In genomic region chr10:131979821-131980270, GRCh38 we compare ENCODE assay signal across 8 cellular contexts. TPM values are rescaled to one million over a fixed set of nuclear protein-coding genes. Genes with fewer than 3 reads are reported as not detected.
DNase-seq lines count a peak whose midpoint lies in the region; FAIRE-seq and TF ChIP-seq lines count a peak whose summit lies in the region.

No MANE protein-coding gene starts in this region.

- H3K23ac ChIP-seq in H1 (ENCODE audit: insufficient read length): no peak overlapping the region

- peak overlapping the region; percentile 42; the same call in 1 of the 2 replicates for H2BK12ac ChIP-seq in H1 (ENCODE audit: low read depth, low read length)

- no peak overlapping the region for H2AK5ac ChIP-seq in H1 (ENCODE audit: low read depth, low read length)

- H2BK20ac ChIP-seq in H1 (ENCODE audit: low read length): no peak overlapping the region

- FAIRE-seq in H1 (lab: Jason Lieb, UNC): no peak

- H3K23me2 ChIP-seq in H1 (ENCODE audit: low read depth, low read length): peaks cover 12% of the 10 kb centered on the region

- H3K27ac ChIP-seq in H1 (ENCODE audit: low read depth, low read length): no peak overlapping the region

- TF ChIP-seq CTCF in H1 (IDR thresholded peaks at IDR 0.05; ENCODE audit: control extremely low read depth in 1 of 3, insufficient read depth in 1 of 3, low read depth in 1 of 3, low read length in 3 of 3): no peak

- H4K20me1 ChIP-seq in H1 (replicated peaks in 1 of 2; ENCODE audit: control insufficient read depth in 1 of 2, insufficient read depth in 2 of 2, low read length in 2 of 2): peaks cover 18 to 22% of the 10 kb centered on the region in 2 experiments

- H3K9me3 ChIP-seq in MG63 (no peaks in the 10 kb centered on the region), H1 (ENCODE audit: insufficient read depth in 2 of 2, low read depth in 1 of 2, low read length in 1 of 2) (peaks cover 0 to 2% of the 10 kb centered on the region in 2 experiments; a peak in 1 of 4 replicates)

- POLR2A ChIA-PET in H1 (lab: Charles Lee; ENCODE audit: partially characterized antibody): interaction anchor here (0.8 to 1.1 kb wide), 3 partner anchors 34 to 72 kb away, joined by 3 read pairs; no protein-coding TSS in a partner anchor

- no peak overlapping the region for H3K14ac ChIP-seq in H1 (ENCODE audit: insufficient read length)

- no peak for TF ChIP-seq POLR2A in H1 (IDR thresholded peaks at IDR 0.05; ENCODE audit: control extremely low read depth in 1 of 2, low read depth in 2 of 2, low read length in 2 of 2)

- 62% methylated on average over 29 of the region's 30 CpGs; no CpG with 5 or more reads in 1 of the 2 experiments for WGBS in H1 (ENCODE audit: extremely low coverage in 1 of 2, insufficient coverage in 1 of 2, insufficient read length in 1 of 2, insufficient replicate concordance in 2 of 2, low coverage in 1 of 2, low lambda C conversion rate in 2 of 2, missing lambda C conversion rate in 1 of 2), 2 experiments

- no peak overlapping the region for H3K9ac ChIP-seq in H1 (replicated peaks in 1 of 4; ENCODE audit: extremely low read depth in 1 of 4, low read depth in 3 of 4, low read length in 3 of 4)

- H3K4me2 ChIP-seq in H1 (ENCODE audit: insufficient read depth in 1 of 2, low read depth in 2 of 2, low read length in 2 of 2): peak overlapping the region; percentile 51 to 82

- no peaks in the 10 kb centered on the region for H3K27me3 ChIP-seq in MG63
- H3K27me3 ChIP-seq in H1 (replicated peaks in 1 of 4; ENCODE audit: control insufficient read depth in 3 of 4, extremely low read depth in 1 of 4, insufficient read depth in 3 of 4, low read length in 3 of 4): peaks cover 8 to 29% (median 24%) of the 10 kb centered on the region in 4 experiments

- H2AFZ ChIP-seq in H1 (ENCODE audit: low read length): no peak overlapping the region

- TF ChIP-seq RAD21 in H1 (IDR thresholded peaks at IDR 0.05 in 1 of 2, conservative IDR thresholded peaks at IDR 0.05 in 1 of 2; ENCODE audit: low read depth in 2 of 2, low read length in 2 of 2): no peak

- peaks cover 16 to 50% of the 10 kb centered on the region in 2 experiments; a peak in 3 of 4 replicates for H3K79me2 ChIP-seq in H1 (ENCODE audit: control insufficient read depth in 1 of 2, insufficient read depth in 2 of 2, low read length in 2 of 2)

- H3K56ac ChIP-seq in H1 (replicated peaks; ENCODE audit: insufficient read length, low read depth, low read length): peak overlapping the region; percentile 54

- H3K18ac ChIP-seq in H1 (ENCODE audit: extremely low read depth, low read length): no peak overlapping the region

- H2BK5ac ChIP-seq in H1 (ENCODE audit: low read depth, low read length): no peak overlapping the region

- H3K4me3 ChIP-seq in MG63 (peak overlapping the region; percentile 97), H1 (ENCODE audit: extremely low read depth in 1 of 4, insufficient read depth in 2 of 4, low read depth in 3 of 4, low read length in 4 of 4) (peak overlapping the region in 2 of 4 experiments; percentile 4 to 52; a peak in 4 of 8 replicates)

- peak; percentile 51 for DNase-seq in AG08396 (ENCODE audit: low spot score)
- DNase-seq in MG63: peak; percentile 51
- no peak for DNase-seq in H1 (ENCODE audit: low read depth in 1 of 2, low spot score in 2 of 2)
- DNase-seq in myocyte (ENCODE audit: low read depth): peak; percentile 52
- DNase-seq in GM19240 (ENCODE audit: insufficient read length, low spot score): no peak
- DNase-seq in NK-92 (lab: John Stamatoyannopoulos, UW; ENCODE audit: unreplicated experiment): no peak
- no peak for DNase-seq in DMS114 treated with DMSO at 0.1 percent for 48 hours (lab: John Stamatoyannopoulos, UW; ENCODE audit: unreplicated experiment)
- no peak for DNase-seq in MV-4-11 (lab: John Stamatoyannopoulos, UW)

- CTCF ChIA-PET in H1 (lab: Charles Lee; ENCODE audit: partially characterized antibody): interaction anchor here (2.0 kb wide), 1 partner anchor 43 kb away, joined by 8 read pairs; no protein-coding TSS in a partner anchor

- H4K91ac ChIP-seq in H1 (replicated peaks; ENCODE audit: insufficient read length, low read length): no peak overlapping the region

- no peak for TF ChIP-seq EP300 in H1 (IDR thresholded peaks at IDR 0.05; ENCODE audit: borderline replicate concordance in 1 of 2, low read depth in 2 of 2, low read length in 2 of 2)

- H2BK120ac ChIP-seq in H1 (replicated peaks; ENCODE audit: low read depth, low read length): no peak overlapping the region

- H2BK15ac ChIP-seq in H1 (ENCODE audit: low read length): no peak overlapping the region

- H3K36me3 ChIP-seq in MG63 (peaks cover 27% of the 10 kb centered on the region), H1 (ENCODE audit: control insufficient read depth in 2 of 4, insufficient read depth in 4 of 4, low read length in 3 of 4) (peaks cover 0 to 3% (median 0%) of the 10 kb centered on the region in 4 experiments; a peak in 1 of 8 replicates)

- no peak overlapping the region for H3K4ac ChIP-seq in H1 (replicated peaks; ENCODE audit: insufficient read length, low read depth, low read length)

- H4K8ac ChIP-seq in H1 (ENCODE audit: extremely low read depth, insufficient read depth, low read length): no peak overlapping the region; the same call in 1 of the 2 replicates

- peaks cover 12 to 16% (median 13%) of the 10 kb centered on the region in 4 experiments for H3K4me1 ChIP-seq in H1 (replicated peaks in 1 of 4; ENCODE audit: control insufficient read depth in 3 of 4, insufficient read depth in 4 of 4, low read length in 3 of 4)

- H4K5ac ChIP-seq in H1 (ENCODE audit: insufficient read length, low read depth, low read length): no peak overlapping the region

- peaks cover 18% of the 10 kb centered on the region for H3K79me1 ChIP-seq in H1 (ENCODE audit: low read depth, low read length)

TF ChIP-seq in H1, 55 proteins besides CTCF, POLR2A, EP300 and RAD21:
- no peak for TF ChIP-seq TAF7 (optimal IDR thresholded peaks at IDR 0.05; ENCODE audit: borderline replicate concordance, low read depth, low read length)
- no peak for TF ChIP-seq KDM5A (IDR thresholded peaks at IDR 0.05; ENCODE audit: low read length)
- TF ChIP-seq YY1 (IDR thresholded peaks at IDR 0.05; ENCODE audit: low read depth, low read length): no peak
- TF ChIP-seq USF2 (IDR thresholded peaks at IDR 0.05; ENCODE audit: low read length): no peak
- TF ChIP-seq BACH1 (IDR thresholded peaks at IDR 0.05; ENCODE audit: low read length): no peak
- no peak for TF ChIP-seq SP2 (IDR thresholded peaks at IDR 0.05; ENCODE audit: low read length)
- TF ChIP-seq RBBP5 (IDR thresholded peaks at IDR 0.05; ENCODE audit: borderline replicate concordance, low read depth, low read length): no peak

RNA-seq across cellular contexts. Expression of gene BNIP3, which starts 1.9 kb away (rescaled TPM):
- 93.6 and 107 TPM in 2 replicates for total RNA-seq in MG63 (2014; rRNA removed; shearing (Covaris generic); ENCODE audit: low replicate concordance)
- total RNA-seq in H1 (2021; fragmentation: NEBNext Ultra II Directional; extraction: Animal tissue kit (Norgen Biotek cat#: 25700)): 25.8 and 26.4 TPM in 2 replicates
- polyA plus RNA-seq in H1 (2011; rRNA removed): 58.9 and 75.1 TPM in 2 replicates
- polyA plus RNA-seq in H1 (2011; cell fraction: cytosol; rRNA removed): 79.1 TPM
- 28.9 TPM for polyA plus RNA-seq in H1 (2011; cell fraction: nucleus; rRNA removed)
- polyA plus RNA-seq in H1 (2012, experiment 1 of 2): 33.0 to 61.3 TPM (median 43.3 TPM) in 4 replicates
- 15.1 TPM for polyA plus RNA-seq in H1 (2012, experiment 2 of 2)
- 24.6 TPM for polyA plus RNA-seq in H1 (2013, experiment 1 of 2)
- 28.6 TPM for polyA plus RNA-seq in H1 (2013, experiment 2 of 2)
- 13.6 and 20.7 TPM in 2 replicates for polyA minus RNA-seq in H1 (2011; rRNA and poly(A)+ RNA removed)
- 33.6 TPM for polyA minus RNA-seq in H1 (2011; cell fraction: cytosol; rRNA and poly(A)+ RNA removed)
- polyA minus RNA-seq in H1 (2011; cell fraction: nucleus; rRNA and poly(A)+ RNA removed): 17.5 TPM
- 149 and 197 TPM in 2 replicates for total RNA-seq in myocyte
- 101 TPM for polyA plus RNA-seq in myocyte (2012)

Comparison
In these comparisons a context has a peak if more than half of its experiments do, and no peak if none do; other contexts are left out.
1. DNase-seq: peak in AG08396 (single experiment), MG63 (single experiment) and myocyte (single experiment); none in H1 (0 of 2), GM19240 (single experiment), NK-92 (single experiment), DMS114 treated with DMSO at 0.1 percent for 48 hours (single experiment) and MV-4-11 (single experiment).